In the genomic region with DNA sequence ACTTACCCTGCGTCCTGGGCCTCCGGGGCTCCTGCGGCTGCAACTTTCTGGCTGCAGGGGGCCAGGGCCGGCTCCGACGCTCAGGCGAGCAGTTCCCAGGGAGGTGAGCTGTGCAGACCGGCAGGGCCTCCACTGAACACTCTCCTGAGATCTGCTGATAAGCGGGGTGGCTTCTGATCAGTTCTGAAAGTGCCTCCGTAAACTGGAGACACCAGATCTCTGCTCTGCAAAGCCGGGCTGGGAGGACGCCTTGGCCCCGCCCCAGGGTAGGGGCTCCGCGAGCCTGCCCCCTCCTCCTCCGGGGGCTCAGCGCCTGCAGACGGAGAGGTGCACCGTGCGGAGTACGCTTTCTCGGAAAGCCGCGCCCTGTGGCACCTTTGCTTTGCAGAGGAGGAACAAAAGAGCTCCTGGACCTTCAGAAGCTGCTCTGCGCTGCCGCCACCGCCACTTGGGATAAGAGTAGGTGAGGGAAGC, we compare ENCODE assay signal across 8 cellular contexts.
A peak's percentile ranks its signal among the peaks of the same experiment; 100 is the strongest.
DNase-seq lines count a peak whose midpoint lies in the region; ATAC-seq and TF ChIP-seq lines count a peak whose summit lies in the region.

No MANE protein-coding gene starts in this region.

- TF ChIP-seq EP300 in esophagus muscularis mucosa (IDR thresholded peaks at IDR 0.05): no peak

- TF ChIP-seq POLR2A in esophagus muscularis mucosa (IDR thresholded peaks at IDR 0.05; ENCODE audit: low read depth): no peak

- ATAC-seq in GM21381 (IDR thresholded peaks at IDR 0.05; ENCODE audit: unreplicated experiment): no peak
- ATAC-seq in HG02970 (IDR thresholded peaks at IDR 0.05; ENCODE audit: low FRiP score, unreplicated experiment): no peak

- no peaks in the 10 kb centered on the region for H3K27me3 ChIP-seq in esophagus muscularis mucosa
- peaks cover 8% of the 10 kb centered on the region for H3K27me3 ChIP-seq in neutrophil

- H3K27ac ChIP-seq in esophagus muscularis mucosa (replicated peaks in 1 of 4): peak overlapping the region; percentile 17 to 60 (median 24)
- no peak overlapping the region for H3K27ac ChIP-seq in neutrophil

- no peaks in the 10 kb centered on the region for H3K9me3 ChIP-seq in esophagus muscularis mucosa
- H3K9me3 ChIP-seq in neutrophil: no peaks in the 10 kb centered on the region

- H3K4me1 ChIP-seq in esophagus muscularis mucosa (peaks cover 0 to 30% (median 18%) of the 10 kb centered on the region in 4 donors), neutrophil (ENCODE audit: control insufficient read depth in 1 of 2, insufficient read depth in 1 of 2, low read depth in 1 of 2, low read length in 1 of 2) (peaks cover 5 to 9% of the 10 kb centered on the region in 2 experiments)

- H3K36me3 ChIP-seq in esophagus muscularis mucosa (peaks cover 0 to 28% (median 5%) of the 10 kb centered on the region in 4 donors), neutrophil (peaks cover 11% of the 10 kb centered on the region)

- WGBS in esophagus muscularis mucosa: 21% methylated on average over 13 of the region's 27 CpGs

- TF ChIP-seq CTCF in esophagus muscularis mucosa (IDR thresholded peaks at IDR 0.05): peak in 1 of 3 experiments; percentile 48
- TF ChIP-seq CTCF in neutrophil (IDR thresholded peaks at IDR 0.05): no peak

- intact Hi-C loops in esophagus muscularis mucosa (cut with DNase I): no loop called here

- peak overlapping the region; percentile 43 to 52 (median 50) for H3K4me3 ChIP-seq in esophagus muscularis mucosa
- H3K4me3 ChIP-seq in neutrophil (ENCODE audit: low read depth in 1 of 2, low read length in 1 of 2): peak overlapping the region; percentile 32 to 44

- DNase-seq in DMS79 treated with DMSO at 0.1 percent for 48 hours (lab: John Stamatoyannopoulos, UW): peak; percentile 19
- DNase-seq in esophagus muscularis mucosa (ENCODE audit: extremely low spot score): no peak
- DNase-seq in HuH-7.5 (ENCODE audit: low spot score): no peak
- DNase-seq in NCI-H2196 (lab: John Stamatoyannopoulos, UW; ENCODE audit: unreplicated experiment): no peak

TF ChIP-seq in PFSK-1, 5 proteins besides CTCF, POLR2A, EP300 and RAD21:
- TF ChIP-seq SIN3A (IDR thresholded peaks at IDR 0.05; ENCODE audit: borderline replicate concordance, insufficient read depth, low read length): no peak
- peak; percentile 65 for TF ChIP-seq POLR2AphosphoS5 (IDR thresholded peaks at IDR 0.05; ENCODE audit: low read depth, low read length)
